In the genomic region with DNA sequence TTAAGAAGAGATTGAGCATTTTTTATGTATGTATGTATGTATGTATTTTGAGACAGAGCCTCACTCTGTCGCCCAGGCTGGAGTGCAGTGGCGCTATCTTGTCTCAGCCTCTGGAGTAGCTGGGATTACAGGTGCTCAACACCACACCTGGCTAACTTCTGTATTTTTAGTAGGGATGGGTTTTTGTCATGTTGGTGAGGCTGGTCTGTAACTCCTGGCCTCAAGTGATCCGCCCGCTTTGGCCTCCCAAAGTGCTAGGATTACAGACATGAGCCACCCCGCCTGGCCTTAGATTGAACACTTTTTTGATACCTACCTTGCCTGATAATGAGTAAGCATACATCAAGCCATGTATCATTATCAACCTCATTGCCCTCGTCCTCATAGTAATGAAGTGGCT, we compare ENCODE assay signal across 11 cellular contexts. TPM values are rescaled to one million over a fixed set of nuclear protein-coding genes. Genes with fewer than 3 reads are reported as not detected.
DNase-seq lines count a peak whose midpoint lies in the region; ATAC-seq and TF ChIP-seq lines count a peak whose summit lies in the region.
"Had no signal": no experiment of that assay in that cellular context is flagged by ENCODE, and none has a peak within 500 bp of the region (broad histone marks: within the 10 kb centered on the region; RNA-seq: fewer than 3 reads in every experiment).

No MANE protein-coding gene starts in this region.

- H3K4me1 ChIP-seq in heart left ventricle: peaks cover 0 to 25% (median 11%) of the 10 kb centered on the region in 12 donors

- no peak for ATAC-seq in HG03280 (IDR thresholded peaks at IDR 0.05; ENCODE audit: unreplicated experiment)
- ATAC-seq in heart left ventricle: no peak
- ATAC-seq: SK-N-SH treated with all-trans-retinoic acid at 6 μM for 48 hours; stimulated activated memory B cell treated with anti-CD40 and anti-IgM and Interleukin-4, amounts not matched to agents 10 μg/mL and 1 μg/mL and 100 μg/mL, for 72 hours had no signal

- no peak overlapping the region for H3K27ac ChIP-seq in heart left ventricle

- no peak for TF ChIP-seq CTCF in brain (conservative IDR thresholded peaks at IDR 0.05)
- no peak for TF ChIP-seq CTCF in neural crest cell (conservative IDR thresholded peaks at IDR 0.05)
- TF ChIP-seq CTCF in heart left ventricle (IDR thresholded peaks at IDR 0.05): no peak

- H3K36me3 Mint-ChIP-seq in brain (peaks cover 48% of the 10 kb centered on the region), neural crest cell (ENCODE audit: low read depth) (peaks cover 7% of the 10 kb centered on the region)

- H3K36me3 ChIP-seq in heart left ventricle: peaks cover 0 to 6% (median 0%) of the 10 kb centered on the region in 9 donors

- WGBS in heart left ventricle, 4 donors: 92 to 98% (median 94%) methylated on average over 6 of the region's 6 CpGs

- H3K4me1 Mint-ChIP-seq in brain: peaks cover 43% of the 10 kb centered on the region
- H3K4me1 Mint-ChIP-seq in neural crest cell: peaks cover 36% of the 10 kb centered on the region

- DNase-seq in activated CD8-positive, alpha-beta memory T cell treated with anti-CD3 and anti-CD28 coated beads for 24 hours: peak; percentile 38
- DNase-seq in activated CD8-positive, alpha-beta memory T cell treated with anti-CD3 and anti-CD28 coated beads, Interleukin-2, amount 50 U/mL, for 48 hours: no peak
- DNase-seq in NCI-H526 treated with DMSO at 0.1 percent for 48 hours (lab: John Stamatoyannopoulos, UW): peak; percentile 16
- no peak for DNase-seq in neural crest cell (ENCODE audit: low read depth, low spot score)
- DNase-seq in cerebellum (ENCODE audit: low spot score): no peak
- no peak for DNase-seq in heart left ventricle
- DNase-seq: stimulated activated CD4-positive, alpha-beta T cell treated with anti-CD3 and anti-CD28 coated beads, Interleukin-2, amount 100 ng/mL, for 48 hours had no signal

- H3K27ac Mint-ChIP-seq in brain (peak overlapping the region; percentile 51 to 99 (median 86)), neural crest cell (ENCODE audit: unreplicated experiment) (no peak overlapping the region)
- H3K27ac Mint-ChIP-seq: stimulated activated memory B cell treated with anti-CD40 and anti-IgM and Interleukin-4, amounts not matched to agents 10 μg/mL and 1 μg/mL and 100 μg/mL, for 72 hours had no signal

- intact Hi-C loops in heart left ventricle (cut with DNase I): loop anchor here (5.0 to 10.0 kb wide), 11 partner anchors 82 to 595 kb away; a partner anchor contains a TSS

- H3K4me3 ChIP-seq in heart left ventricle: no peak overlapping the region

- H3K27me3 Mint-ChIP-seq in brain: peaks cover 10% of the 10 kb centered on the region
- H3K27me3 Mint-ChIP-seq in neural crest cell (ENCODE audit: low read depth): no peaks in the 10 kb centered on the region
- H3K27me3 Mint-ChIP-seq: stimulated activated memory B cell treated with anti-CD40 and anti-IgM and Interleukin-4, amounts not matched to agents 10 μg/mL and 1 μg/mL and 100 μg/mL, for 72 hours had no signal

- peak overlapping the region; percentile 92 to 97 (median 96) for H3K4me3 Mint-ChIP-seq in brain
- peak overlapping the region; percentile 74 for H3K4me3 Mint-ChIP-seq in neural crest cell
- H3K4me3 Mint-ChIP-seq: stimulated activated memory B cell treated with anti-CD40 and anti-IgM and Interleukin-4, amounts not matched to agents 10 μg/mL and 1 μg/mL and 100 μg/mL, for 72 hours had no signal

- H3K9me3 Mint-ChIP-seq in brain (peaks cover 0 to 6% (median 0%) of the 10 kb centered on the region in 5 experiments), neural crest cell (no peaks in the 10 kb centered on the region)
- H3K9me3 Mint-ChIP-seq: stimulated activated memory B cell treated with anti-CD40 and anti-IgM and Interleukin-4, amounts not matched to agents 10 μg/mL and 1 μg/mL and 100 μg/mL, for 72 hours had no signal

- no peaks in the 10 kb centered on the region for H3K9me3 ChIP-seq in heart left ventricle

- no peaks in the 10 kb centered on the region for H3K27me3 ChIP-seq in heart left ventricle

- no peak for TF ChIP-seq POLR2A in heart left ventricle (IDR thresholded peaks at IDR 0.05)

RNA-seq across cellular contexts. Expression of a gene that starts 2.7 kb away (rescaled TPM):
- polyA plus RNA-seq in brain (ENCODE audit: insufficient read depth, low read depth, low replicate concordance) (2.2 TPM), heart left ventricle (1 to 10 TPM in 1 of 2 donors, under 1 TPM in 1; 0.57 to 1.7 TPM)
- total RNA-seq in neural crest cell (24.7 and 25.2 TPM in 2 replicates), cerebellum (55.8 TPM), heart left ventricle (1 to 10 TPM; 3.5 to 6.8 (median 5.0) TPM)

Comparison
In these comparisons a context has a peak if more than half of its experiments do, and no peak if none do; other contexts are left out.
1. DNase-seq: peak in activated CD8-positive, alpha-beta memory T cell treated with anti-CD3 and anti-CD28 coated beads for 24 hours (single experiment) and NCI-H526 treated with DMSO at 0.1 percent for 48 hours (single experiment); none in activated CD8-positive, alpha-beta memory T cell treated with anti-CD3 and anti-CD28 coated beads, Interleukin-2, amount 50 U/mL, for 48 hours (single experiment), neural crest cell (single experiment), cerebellum (single experiment) and heart left ventricle (0 of 5).